6 cellular contexts compared by ENCODE assay signal in genomic region chr17:50534222-50534978, GRCh38.
DNase-seq lines count a peak whose midpoint lies in the region; ATAC-seq and TF ChIP-seq lines count a peak whose summit lies in the region.

No MANE protein-coding gene starts in this region.

- ATAC-seq in HG02884 (IDR thresholded peaks at IDR 0.05; ENCODE audit: unreplicated experiment) (no peak), HG02852 (IDR thresholded peaks at IDR 0.05; ENCODE audit: unreplicated experiment) (no peak)

- H3K4me3 ChIP-seq in epithelial cell of esophagus (ENCODE audit: low read length): peak overlapping the region; percentile 77

- DNase-seq in NCI-H2196 (lab: John Stamatoyannopoulos, UW; ENCODE audit: unreplicated experiment) (peak; percentile 45), NCI-H2196 treated with DMSO at 0.1 percent for 48 hours (lab: John Stamatoyannopoulos, UW; ENCODE audit: unreplicated experiment) (no peak), epithelial cell of esophagus (ENCODE audit: low read depth) (peak; percentile 87)
- DNase-seq in stimulated activated CD4-positive, alpha-beta T cell treated with anti-CD3 and anti-CD28 coated beads, Interleukin-4, amount 100 ng/mL, for 1 hour: peak; percentile 27

- TF ChIP-seq CTCF in epithelial cell of esophagus (IDR thresholded peaks at IDR 0.05; ENCODE audit: insufficient read depth, low read depth, low read length, missing control alignments): peak; percentile 68
